Comparison of ENCODE assay signal across 10 cellular contexts in genomic region chr15:83747050-83747717, GRCh38.
DNase-seq lines count a peak whose midpoint lies in the region; ATAC-seq, FAIRE-seq and TF ChIP-seq lines count a peak whose summit lies in the region.
"Had no signal": no experiment of that assay in that cellular context is flagged by ENCODE, and none has a peak within 500 bp of the region (broad histone marks: within the 10 kb centered on the region; RNA-seq: fewer than 3 reads in every experiment).

No MANE protein-coding gene starts in this region.

- no peak overlapping the region for H3K4me3 Mint-ChIP-seq in activated CD4-positive, alpha-beta T cell treated with anti-CD3 and anti-CD28 coated beads, Interleukin-2, amount 10 ng/mL, durations not matched to agents 7 days and 5 days
- H3K4me3 Mint-ChIP-seq: activated T-helper 1 cell treated with anti-CD3 and anti-CD28 coated beads, Interleukin-12 subunit alpha, Interleukin-12 subunit beta, Interleukin-2, Interleukin-4 antibody, amounts not matched to agents 30 ng/mL and 10 ng/mL and 1 ng/mL, durations not matched to agents 14 hours and 24 hours and 36 hours had no signal

- intact Hi-C loops in PC-9 (cut with micrococcal nuclease; ENCODE audit: unreplicated experiment), result loop anchor here (1.0 to 10.0 kb wide), 4 partner anchors 92 to 500 kb away; partner anchors contain the start of gene ADAMTSL3

- peaks cover 5% of the 10 kb centered on the region; the same call in 1 of the 2 replicates for H3K4me1 ChIP-seq in PC-9 (replicated peaks; ENCODE audit: insufficient read depth)

- no peaks in the 10 kb centered on the region for H3K27me3 ChIP-seq in PC-9 (ENCODE audit: insufficient read depth, low read depth)

- H3K36me3 Mint-ChIP-seq in activated CD4-positive, alpha-beta T cell treated with anti-CD3 and anti-CD28 coated beads, Interleukin-2, amount 10 ng/mL, durations not matched to agents 7 days and 5 days (ENCODE audit: low read depth), result no peaks in the 10 kb centered on the region

- CTCF ChIA-PET in PC-9 (lab: Charles Lee) (interaction anchor here (0.6 kb wide), 1 partner anchor 172 kb away, joined by 3 read pairs; no protein-coding TSS in a partner anchor), GM10248 (lab: Yijun Ruan, JAX) (no interaction called here)
- CTCF ChIA-PET in activated CD4-positive, alpha-beta T cell treated with anti-CD3 and anti-CD28 coated beads, Interleukin-2, amount 10 ng/mL, durations not matched to agents 7 days and 5 days (lab: Charles Lee), result interaction anchor here (1.4 kb wide), 1 partner anchor 19 kb away, joined by 3 read pairs; no protein-coding TSS in a partner anchor

- H3K4me3 ChIP-seq in PC-9 (no peak overlapping the region), fibroblast of mammary gland (ENCODE audit: control insufficient read depth, low read depth, low read length) (no peak overlapping the region)
- H3K4me3 ChIP-seq: skin epidermis had no signal

- H3K9me3 Mint-ChIP-seq in activated CD4-positive, alpha-beta T cell treated with anti-CD3 and anti-CD28 coated beads, Interleukin-2, amount 10 ng/mL, durations not matched to agents 7 days and 5 days, result no peaks in the 10 kb centered on the region
- H3K9me3 Mint-ChIP-seq: activated T-helper 1 cell treated with anti-CD3 and anti-CD28 coated beads, Interleukin-12 subunit alpha, Interleukin-12 subunit beta, Interleukin-2, Interleukin-4 antibody, amounts not matched to agents 30 ng/mL and 10 ng/mL and 1 ng/mL, durations not matched to agents 14 hours and 24 hours and 36 hours had no signal

- H3K36me3 ChIP-seq in PC-9 (ENCODE audit: low read depth), result no peaks in the 10 kb centered on the region

- H3K4me1 Mint-ChIP-seq in activated CD4-positive, alpha-beta T cell treated with anti-CD3 and anti-CD28 coated beads, Interleukin-2, amount 10 ng/mL, durations not matched to agents 7 days and 5 days, result peaks cover 3% of the 10 kb centered on the region

- H2AFZ ChIP-seq in PC-9, result peak overlapping the region; percentile 61; the same call in 1 of the 2 replicates

- no peaks in the 10 kb centered on the region for H4K20me1 ChIP-seq in PC-9 (ENCODE audit: insufficient read depth)

- no peak overlapping the region for H3K27ac Mint-ChIP-seq in activated CD4-positive, alpha-beta T cell treated with anti-CD3 and anti-CD28 coated beads, Interleukin-2, amount 10 ng/mL, durations not matched to agents 7 days and 5 days
- H3K27ac Mint-ChIP-seq: activated T-helper 1 cell treated with anti-CD3 and anti-CD28 coated beads, Interleukin-12 subunit alpha, Interleukin-12 subunit beta, Interleukin-2, Interleukin-4 antibody, amounts not matched to agents 30 ng/mL and 10 ng/mL and 1 ng/mL, durations not matched to agents 14 hours and 24 hours and 36 hours had no signal

- POLR2A ChIA-PET in PC-9 (lab: Charles Lee; ENCODE audit: unreplicated experiment), result no interaction called here
- POLR2A ChIA-PET in GM10248 (lab: Yijun Ruan, JAX), result no interaction called here
- POLR2A ChIA-PET in activated CD4-positive, alpha-beta T cell treated with anti-CD3 and anti-CD28 coated beads, Interleukin-2, amount 10 ng/mL, durations not matched to agents 7 days and 5 days (lab: Charles Lee), result no interaction called here

- no TSS peak for BruUV-seq in PC-9 (replicated peaks; lab: Mats Ljungman, UMichigan)

- no peaks in the 10 kb centered on the region for H3F3A ChIP-seq in PC-9 (ENCODE audit: insufficient read depth, low read depth)

- ATAC-seq in omental fat pad (ENCODE audit: low FRiP score) (peak; percentile 78), HG02642 (IDR thresholded peaks at IDR 0.05; ENCODE audit: poor library complexity, unreplicated experiment) (no peak)

- no peaks in the 10 kb centered on the region for H3K79me2 ChIP-seq in PC-9 (ENCODE audit: low read depth)

- no peaks in the 10 kb centered on the region; the same call in 1 of the 2 replicates for H3K9me3 ChIP-seq in PC-9 (ENCODE audit: insufficient read depth, low read depth)

- no peak overlapping the region for H3K27ac ChIP-seq in PC-9

- H3K9me2 ChIP-seq in PC-9 (ENCODE audit: insufficient read depth), result no peaks in the 10 kb centered on the region

- H3K4me2 ChIP-seq in PC-9, result peak overlapping the region; percentile 59

- TF ChIP-seq CTCF in D721Med (IDR thresholded peaks at IDR 0.05; ENCODE audit: insufficient read depth, missing control alignments) (peak; percentile 39), PC-9 (conservative IDR thresholded peaks at IDR 0.05) (peak; percentile 51), fibroblast of mammary gland (conservative IDR thresholded peaks at IDR 0.05; ENCODE audit: control insufficient read depth, insufficient read depth, low read depth, low read length) (peak; percentile 27), omental fat pad (IDR thresholded peaks at IDR 0.05) (no peak), GM10248 (IDR thresholded peaks at IDR 0.05; ENCODE audit: control extremely low read depth, extremely low read depth, low read depth, missing control alignments) (no peak)

- peaks cover 2% of the 10 kb centered on the region for H3K27me3 Mint-ChIP-seq in activated CD4-positive, alpha-beta T cell treated with anti-CD3 and anti-CD28 coated beads, Interleukin-2, amount 10 ng/mL, durations not matched to agents 7 days and 5 days

- no peak for DNase-seq in D721Med (ENCODE audit: insufficient read length, low spot score)
- DNase-seq in PC-9, result peak in 1 of 2 experiments; percentile 27
- peak; percentile 61 for DNase-seq in fibroblast of mammary gland (ENCODE audit: low read depth)
- no peak for DNase-seq in omental fat pad (ENCODE audit: low spot score)
- no peak for DNase-seq in GM10248 (ENCODE audit: extremely low spot score)
- DNase-seq in NCI-H187 (lab: John Stamatoyannopoulos, UW), result no peak
- DNase-seq in activated CD4-positive, alpha-beta T cell treated with anti-CD3 and anti-CD28 coated beads, Interleukin-2, amount 10 ng/mL, durations not matched to agents 7 days and 5 days, result no peak

- FAIRE-seq in D721Med (lab: Jason Lieb, UNC), result no peak

Comparison
In these comparisons a context has a peak if more than half of its experiments do, and no peak if none do; other contexts are left out.
1. CTCF ChIP-seq: peak in D721Med (single experiment), PC-9 (single experiment) and fibroblast of mammary gland (single experiment); none in omental fat pad (0 of 3) and GM10248 (single experiment).